ENCODE assay signal across 18 cellular contexts in the genomic region with DNA sequence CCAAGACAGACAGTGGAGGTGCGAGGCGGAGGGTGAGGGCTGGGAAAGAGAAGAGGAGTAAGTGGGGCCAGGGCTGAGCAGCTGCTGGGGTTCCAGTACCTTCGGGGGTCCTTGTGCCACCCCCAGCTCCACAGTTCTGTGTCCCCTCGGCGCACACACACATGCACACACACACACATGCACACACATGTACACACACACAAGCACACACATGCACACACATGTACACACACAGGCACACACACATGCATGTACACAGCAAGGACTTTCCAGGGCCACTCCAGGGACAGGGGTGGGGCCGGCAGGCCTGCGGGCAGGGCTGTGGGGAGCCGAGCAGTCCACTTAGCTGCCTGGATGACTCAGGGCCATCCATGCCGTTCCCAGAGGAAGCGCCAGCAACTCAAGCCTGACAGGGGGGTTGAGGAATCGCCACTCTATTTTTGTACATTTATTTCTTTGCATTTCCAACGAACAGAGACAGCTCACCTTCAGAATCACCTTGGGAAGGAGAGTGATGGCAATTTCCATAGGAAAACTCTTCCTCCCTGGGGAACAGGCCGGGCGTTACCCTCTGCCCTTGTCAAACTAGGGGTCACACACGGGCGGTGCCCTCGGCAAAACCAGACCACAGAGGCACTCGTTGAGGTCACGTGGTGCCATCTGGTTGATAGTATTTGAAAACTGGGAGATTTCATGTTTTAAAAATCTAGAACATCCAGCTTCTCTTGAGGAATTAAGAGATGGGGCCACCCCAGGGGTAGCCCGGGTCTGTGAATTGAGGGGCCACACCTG.
DNase-seq lines count a peak whose midpoint lies in the region; ATAC-seq, FAIRE-seq and TF ChIP-seq lines count a peak whose summit lies in the region.
"Had no signal": no experiment of that assay in that cellular context is flagged by ENCODE, and none has a peak within 500 bp of the region (broad histone marks: within the 10 kb centered on the region; RNA-seq: fewer than 3 reads in every experiment).

No MANE protein-coding gene starts in this region.

- no peaks in the 10 kb centered on the region for H3K79me2 ChIP-seq in HepG2 (ENCODE audit: insufficient read depth, low read length)

- in situ Hi-C loops in brain microvascular endothelial cell (cut with HindIII; ENCODE audit: low pct_ligation_motif_present, low sequenced_read_pairs) (no loop called here), HepG2 (cut with HindIII; ENCODE audit: extremely low pct_ligation_motif_present, low pct_unique_long_range_greater_than_20kb) (no loop called here)

- no peaks in the 10 kb centered on the region for H4K20me1 ChIP-seq in HepG2 (ENCODE audit: insufficient read depth, low read length)

- no peak overlapping the region for H3K9ac ChIP-seq in HepG2 (ENCODE audit: insufficient read depth, low read depth, low read length)

- H3K27me3 ChIP-seq in BJ (ENCODE audit: control insufficient read depth, insufficient read depth, low read length) (no peaks in the 10 kb centered on the region), brain microvascular endothelial cell (replicated peaks) (no peaks in the 10 kb centered on the region), HepG2 (ENCODE audit: control insufficient read depth in 1 of 2, insufficient read depth in 2 of 2, low read length in 2 of 2) (peaks cover 8 to 33% of the 10 kb centered on the region in 2 experiments)

- H3K9me3 Mint-ChIP-seq in activated T-cell treated with anti-CD3 and anti-CD28 coated beads, Interleukin-2, amount 50 U/mL, for 24 hours, result no peaks in the 10 kb centered on the region
- H3K9me3 Mint-ChIP-seq: CD4-positive, CD25-positive, alpha-beta regulatory T cell; natural killer cell treated with Interleukin-12 subunit alpha and Interleukin-12 subunit beta and Interleukin-15 and Interleukin-18, amount 100 ng/mL, for 72 hours; stimulated activated naive CD8-positive, alpha-beta T cell treated with anti-CD3 and anti-CD28 coated beads, Interleukin-15, amount 100 ng/mL, for 72 hours; T-cell had no signal

- H3K4me1 ChIP-seq in HepG2 (ENCODE audit: insufficient read depth, low read length), result no peaks in the 10 kb centered on the region

- TF ChIP-seq EP300 in HepG2 (IDR thresholded peaks at IDR 0.05; ENCODE audit: low read depth in 2 of 2, low read length in 2 of 2) (no peak), HepG2 (CRISPR knock-in tag; IDR thresholded peaks at IDR 0.05; ENCODE audit: borderline replicate concordance) (no peak)

- TF ChIP-seq RAD21 in HepG2 (CRISPR knock-in tag; IDR thresholded peaks at IDR 0.05), result no peak

- CTCF ChIA-PET in BJ (lab: Yijun Ruan, JAX) (interaction anchor here (0.6 to 1.0 kb wide), 3 partner anchors 9 to 76 kb away, joined by 3 to 5 read pairs (median 3); no protein-coding TSS in a partner anchor), HepG2 (lab: Yijun Ruan, JAX; ENCODE audit: low intra/inter-chr PET ratio, low total read pairs) (no interaction called here)

- H3K36me3 ChIP-seq in BJ (ENCODE audit: control insufficient read depth, insufficient read depth, low read length) (peaks cover 12% of the 10 kb centered on the region), brain microvascular endothelial cell (replicated peaks) (no peaks in the 10 kb centered on the region), HepG2 (replicated peaks in 1 of 2; ENCODE audit: control insufficient read depth in 1 of 2, insufficient read depth in 2 of 2, low read length in 2 of 2) (no peaks in the 10 kb centered on the region)

- peaks cover 6% of the 10 kb centered on the region for H3K27me3 Mint-ChIP-seq in activated T-cell treated with anti-CD3 and anti-CD28 coated beads, Interleukin-2, amount 50 U/mL, for 24 hours
- H3K27me3 Mint-ChIP-seq: CD4-positive, CD25-positive, alpha-beta regulatory T cell; natural killer cell treated with Interleukin-12 subunit alpha and Interleukin-12 subunit beta and Interleukin-15 and Interleukin-18, amount 100 ng/mL, for 72 hours; stimulated activated naive CD8-positive, alpha-beta T cell treated with anti-CD3 and anti-CD28 coated beads, Interleukin-15, amount 100 ng/mL, for 72 hours had no signal

- no peaks in the 10 kb centered on the region for H3K9me3 ChIP-seq in HepG2 (ENCODE audit: low read length)

- H3K4me3 ChIP-seq in BJ (ENCODE audit: low read depth, low read length), result no peak overlapping the region
- no peak overlapping the region for H3K4me3 ChIP-seq in brain microvascular endothelial cell (ENCODE audit: low read depth, low read length)
- H3K4me3 ChIP-seq in HepG2 (replicated peaks in 1 of 3; ENCODE audit: insufficient read depth in 1 of 3, low read depth in 2 of 3, low read length in 3 of 3), result no peak overlapping the region

- TF ChIP-seq POLR2A in HepG2 (IDR thresholded peaks at IDR 0.05; ENCODE audit: insufficient read depth in 1 of 2, low read depth in 2 of 2, low read length in 2 of 2), result no peak

- no peak for FAIRE-seq in HepG2 (lab: Jason Lieb, UNC)
- no peak for FAIRE-seq in GM19239 (lab: Jason Lieb, UNC)

- POLR2A ChIA-PET in BJ (lab: Charles Lee), result no interaction called here
- POLR2A ChIA-PET in HepG2 (lab: Yijun Ruan, JAX), result no interaction called here

- no peak overlapping the region for H3K27ac Mint-ChIP-seq in activated T-cell treated with anti-CD3 and anti-CD28 coated beads, Interleukin-2, amount 50 U/mL, for 24 hours
- H3K27ac Mint-ChIP-seq: CD4-positive, CD25-positive, alpha-beta regulatory T cell; natural killer cell treated with Interleukin-12 subunit alpha and Interleukin-12 subunit beta and Interleukin-15 and Interleukin-18, amount 100 ng/mL, for 72 hours; stimulated activated naive CD8-positive, alpha-beta T cell treated with anti-CD3 and anti-CD28 coated beads, Interleukin-15, amount 100 ng/mL, for 72 hours; T-cell had no signal

- WGBS in HepG2 (ENCODE audit: low lambda C conversion rate), result 23% methylated on average over 9 of the region's 20 CpGs

- no TSS peak for BruUV-seq in HepG2 (replicated peaks; lab: Mats Ljungman, UMichigan)

- H3K27ac ChIP-seq in brain microvascular endothelial cell, result no peak overlapping the region
- no peak overlapping the region for H3K27ac ChIP-seq in HepG2 (ENCODE audit: extremely low read length, insufficient read depth, low read length)

- no peak overlapping the region for H3K4me3 Mint-ChIP-seq in activated T-cell treated with anti-CD3 and anti-CD28 coated beads, Interleukin-2, amount 50 U/mL, for 24 hours
- H3K4me3 Mint-ChIP-seq: CD4-positive, CD25-positive, alpha-beta regulatory T cell; natural killer cell treated with Interleukin-12 subunit alpha and Interleukin-12 subunit beta and Interleukin-15 and Interleukin-18, amount 100 ng/mL, for 72 hours; stimulated activated naive CD8-positive, alpha-beta T cell treated with anti-CD3 and anti-CD28 coated beads, Interleukin-15, amount 100 ng/mL, for 72 hours; T-cell had no signal

- no peak for ATAC-seq in HepG2
- ATAC-seq in HG03196 (IDR thresholded peaks at IDR 0.05; ENCODE audit: unreplicated experiment), result no peak
- ATAC-seq: left colon; stimulated activated naive CD8-positive, alpha-beta T cell treated with anti-CD3 and anti-CD28 coated beads, Interleukin-15, amount 100 ng/mL, for 72 hours; T-cell had no signal

- H3K4me2 ChIP-seq in HepG2 (ENCODE audit: low read depth, low read length), result no peak overlapping the region

- H3K36me3 Mint-ChIP-seq in activated T-cell treated with anti-CD3 and anti-CD28 coated beads, Interleukin-2, amount 50 U/mL, for 24 hours (ENCODE audit: low read depth), result no peaks in the 10 kb centered on the region
- H3K36me3 Mint-ChIP-seq: CD4-positive, CD25-positive, alpha-beta regulatory T cell; natural killer cell treated with Interleukin-12 subunit alpha and Interleukin-12 subunit beta and Interleukin-15 and Interleukin-18, amount 100 ng/mL, for 72 hours; T-cell had no signal

- no peaks in the 10 kb centered on the region for H3K4me1 Mint-ChIP-seq in activated T-cell treated with anti-CD3 and anti-CD28 coated beads, Interleukin-2, amount 50 U/mL, for 24 hours (ENCODE audit: low read depth)
- H3K4me1 Mint-ChIP-seq: CD4-positive, CD25-positive, alpha-beta regulatory T cell; stimulated activated naive CD8-positive, alpha-beta T cell treated with anti-CD3 and anti-CD28 coated beads, Interleukin-15, amount 100 ng/mL, for 72 hours; T-cell had no signal

- no peak for TF ChIP-seq CTCF in BJ (IDR thresholded peaks at IDR 0.05; ENCODE audit: insufficient read depth, low read depth, low read length)
- no peak for TF ChIP-seq CTCF in brain microvascular endothelial cell (IDR thresholded peaks at IDR 0.05; ENCODE audit: low read depth, low read length, missing control alignments)
- no peak for TF ChIP-seq CTCF in HepG2 (CRISPR knock-in tag; IDR thresholded peaks at IDR 0.05)

- DNase-seq in BJ (ENCODE audit: low read depth), result peak; percentile 15
- peak; percentile 42 for DNase-seq in HT1080 (ENCODE audit: low read depth)
- peak; percentile 68 for DNase-seq in brain microvascular endothelial cell
- DNase-seq in HepG2 (ENCODE audit: low spot score), result no peak
- DNase-seq in activated T-cell treated with anti-CD3 and anti-CD28 coated beads, Interleukin-2, amount 50 U/mL, for 24 hours, result no peak
- DNase-seq in LoVo (ENCODE audit: low spot score), result no peak
- DNase-seq in GM19239 (ENCODE audit: insufficient read length, low spot score), result no peak
- DNase-seq: activated CD4-positive, alpha-beta T cell treated with anti-CD3 and anti-CD28 coated beads for 1 hour; anterior cingulate cortex; CD4-positive, CD25-positive, alpha-beta regulatory T cell; GF-D8; left colon; NCI-H1048; OCI-M1; stimulated activated naive CD8-positive, alpha-beta T cell treated with anti-CD3 and anti-CD28 coated beads, Interleukin-15, amount 100 ng/mL, for 72 hours; T-cell had no signal

- H2AFZ ChIP-seq in HepG2 (ENCODE audit: low read length), result no peak overlapping the region

- intact Hi-C loops in HepG2 (cut with micrococcal nuclease; ENCODE audit: unreplicated experiment), result no loop called here

TF ChIP-seq in HepG2, 621 proteins besides CTCF, POLR2A, EP300 and RAD21 (continues in another document):
- TF ChIP-seq SMAD3 (CRISPR knock-in tag; IDR thresholded peaks at IDR 0.05) (no peak), KLF15 (CRISPR knock-in tag; IDR thresholded peaks at IDR 0.05; ENCODE audit: borderline replicate concordance) (no peak), ZNF841 (CRISPR knock-in tag; IDR thresholded peaks at IDR 0.05; ENCODE audit: borderline replicate concordance) (no peak), ZSCAN30 (CRISPR knock-in tag; IDR thresholded peaks at IDR 0.05) (no peak), ZNF136 (CRISPR knock-in tag; IDR thresholded peaks at IDR 0.05; ENCODE audit: low read depth) (no peak), KAT2B (IDR thresholded peaks at IDR 0.05; ENCODE audit: borderline replicate concordance, low read depth, low read length) (no peak)

Comparison
In these comparisons a context has a peak if more than half of its experiments do, and no peak if none do; other contexts are left out.
1. DNase-seq: peak in BJ (single experiment), HT1080 (single experiment) and brain microvascular endothelial cell (single experiment); none in HepG2 (single experiment), activated T-cell treated with anti-CD3 and anti-CD28 coated beads, Interleukin-2, amount 50 U/mL, for 24 hours (single experiment), LoVo (single experiment) and GM19239 (single experiment).